Comparison of ENCODE assay signal across 21 cellular contexts in genomic region chr12:25741917-25742316, GRCh38.
"Had no signal": no experiment of that assay in that cellular context is flagged by ENCODE, and none has a peak within 500 bp of the region (broad histone marks: within the 10 kb centered on the region; RNA-seq: fewer than 3 reads in every experiment).

No MANE protein-coding gene starts in this region.

- H3K36me3 ChIP-seq: Peyer's patch, SJCRH30 had no signal

- H3K9ac ChIP-seq: KMS-11 had no signal

- H3K27me3 ChIP-seq: Peyer's patch, SJCRH30 had no signal

- H3K4me3 ChIP-seq: Peyer's patch, SJCRH30 had no signal

- H3K4me2 ChIP-seq: KMS-11 had no signal

- DNase-seq: Kasumi-1, MM.1S, NCI-H1092 treated with DMSO at 0.1 percent for 48 hours, NCI-H1436, NCI-H187, NCI-H2029, NCI-H2081 treated with DMSO at 0.1 percent for 48 hours, NCI-H2171, NCI-H226, NCI-H446, NCI-H510A, NCI-H524 treated with DMSO at 0.1 percent for 48 hours, NCI-H69, NCI-H774, PC-3, Peyer's patch, SHP77 treated with DMSO at 0.1 percent for 48 hours, SJCRH30 had no signal

- H3K9me3 ChIP-seq: Peyer's patch, SJCRH30 had no signal

- H3K27ac ChIP-seq: KMS-11, Peyer's patch, SJCRH30 had no signal

- ATAC-seq: PC-3, Right ventricle myocardium inferior, SK-N-SH treated with all-trans-retinoic acid at 6 μM for 48 hours had no signal

- H3K4me1 ChIP-seq: Peyer's patch, SJCRH30 had no signal
